In genomic region chr13:42706286-42706685, GRCh38 we compare ENCODE assay signal across 15 cellular contexts.
DNase-seq lines count a peak whose midpoint lies in the region; ATAC-seq and TF ChIP-seq lines count a peak whose summit lies in the region.
"Had no signal": no experiment of that assay in that cellular context is flagged by ENCODE, and none has a peak within 500 bp of the region (broad histone marks: within the 10 kb centered on the region; RNA-seq: fewer than 3 reads in every experiment).

No MANE protein-coding gene starts in this region.

- WGBS in right cardiac atrium = 29% methylated on average over 3 of the region's 3 CpGs
- 50 to 70% (median 58%) methylated on average over 3 of the region's 3 CpGs for WGBS in adrenal gland, 4 donors

- H3K4me1 ChIP-seq in left ventricle myocardium inferior (peaks cover 25% of the 10 kb centered on the region), right cardiac atrium (ENCODE audit: control insufficient read depth, insufficient read depth, low read length) (peaks cover 3% of the 10 kb centered on the region), adrenal gland (replicated peaks in 1 of 2) (no peaks in the 10 kb centered on the region)

- peak overlapping the region; percentile 9 for H3K27ac ChIP-seq in left ventricle myocardium inferior (replicated peaks)
- peak overlapping the region; percentile 68 for H3K27ac ChIP-seq in right cardiac atrium (ENCODE audit: low read length)
- no peak overlapping the region for H3K27ac ChIP-seq in adrenal gland
- H3K27ac ChIP-seq in coronary artery = no peak overlapping the region

- TF ChIP-seq CTCF in left ventricle myocardium inferior (IDR thresholded peaks at IDR 0.05; ENCODE audit: borderline replicate concordance) (no peak), adrenal gland (IDR thresholded peaks at IDR 0.05) (no peak), coronary artery (IDR thresholded peaks at IDR 0.05) (no peak)

- ATAC-seq in Right ventricle myocardium superior (ENCODE audit: poor library complexity) = no peak
- ATAC-seq in right cardiac atrium = peak; percentile 69 to 78

- H3K9me3 ChIP-seq in left ventricle myocardium inferior (replicated peaks) (no peaks in the 10 kb centered on the region), right cardiac atrium (ENCODE audit: control insufficient read depth, low read length) (no peaks in the 10 kb centered on the region), adrenal gland (replicated peaks in 1 of 3) (no peaks in the 10 kb centered on the region)

- intact Hi-C loops in left ventricle myocardium inferior (cut with micrococcal nuclease) (no loop called here), Right ventricle myocardium superior (cut with DNase I) (no loop called here), right cardiac atrium (cut with DNase I) (no loop called here), adrenal gland (cut with DNase I) (no loop called here)

- H3K27me3 ChIP-seq in left ventricle myocardium inferior (ENCODE audit: low read depth) = no peaks in the 10 kb centered on the region
- no peaks in the 10 kb centered on the region for H3K27me3 ChIP-seq in right cardiac atrium (ENCODE audit: control insufficient read depth, insufficient read depth)
- H3K27me3 ChIP-seq in adrenal gland = no peaks in the 10 kb centered on the region

- H3K36me3 ChIP-seq in left ventricle myocardium inferior (no peaks in the 10 kb centered on the region), adrenal gland (replicated peaks in 1 of 2) (no peaks in the 10 kb centered on the region)

- DNase-seq in left ventricle myocardium inferior (no peak), Right ventricle myocardium superior (no peak), right cardiac atrium (no peak), myocyte (ENCODE audit: low read depth) (peak; percentile 9), adrenal gland (no peak), coronary artery (ENCODE audit: low spot score) (no peak)
- DNase-seq: C1 segment of cervical spinal cord; Calu3; CD4-positive, alpha-beta memory T cell; COR-L47; DMS53; DMS79 treated with DMSO at 0.1 percent for 48 hours; GF-D8; H7; HCEC 1CT had no signal

- no peak for TF ChIP-seq POLR2A in adrenal gland (IDR thresholded peaks at IDR 0.05)

- H3K4me3 ChIP-seq in left ventricle myocardium inferior (no peak overlapping the region), right cardiac atrium (ENCODE audit: low read length) (no peak overlapping the region), adrenal gland (no peak overlapping the region), coronary artery (no peak overlapping the region)

Comparison
In these comparisons a context has a peak if more than half of its experiments do, and no peak if none do; other contexts are left out.
1. H3K27ac ChIP-seq: peak in left ventricle myocardium inferior (single experiment) and right cardiac atrium (single experiment); none in adrenal gland (0 of 5) and coronary artery (0 of 2).